In the genomic region with DNA sequence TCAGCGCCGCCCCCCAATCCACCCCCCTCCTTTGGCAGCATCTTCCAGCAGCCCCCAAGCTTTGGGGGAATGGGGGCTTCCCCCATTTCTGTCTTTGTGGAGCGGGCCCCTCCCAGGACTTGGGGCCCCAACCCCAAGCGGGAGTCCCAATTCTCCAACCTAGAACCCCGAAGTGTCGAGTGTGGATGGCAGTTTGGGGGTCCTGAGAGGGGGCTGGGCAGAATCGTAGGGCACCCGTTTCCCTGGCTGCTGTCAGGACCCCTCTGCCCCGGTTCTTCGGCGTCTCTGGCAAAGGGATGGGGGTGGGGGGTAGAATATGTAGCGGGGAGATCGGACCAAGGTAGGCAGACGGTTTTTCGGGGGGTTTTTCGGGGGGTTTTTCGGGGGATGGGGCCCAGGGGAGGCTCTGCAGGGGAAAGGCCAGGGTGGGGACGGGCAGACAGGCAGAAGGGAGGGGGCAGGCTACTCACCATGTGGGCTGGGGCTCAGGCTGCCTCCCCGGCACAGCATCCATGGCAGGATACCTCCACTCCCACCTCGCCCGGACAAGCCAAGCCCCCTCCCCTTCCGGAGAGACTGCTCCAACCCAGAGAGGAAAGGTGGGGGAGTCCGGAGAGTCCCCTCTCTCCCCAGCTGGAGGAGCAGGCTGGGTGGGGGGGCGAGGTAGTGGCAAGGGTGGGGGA, we compare ENCODE assay signal across 1 cellular context.
TF ChIP-seq lines count a peak whose summit lies in the region.

No MANE protein-coding gene starts in this region.

TF ChIP-seq in WTC11, 78 proteins besides CTCF, POLR2A, EP300 and RAD21 (continued from another document):
- TF ChIP-seq, protein P1, sequence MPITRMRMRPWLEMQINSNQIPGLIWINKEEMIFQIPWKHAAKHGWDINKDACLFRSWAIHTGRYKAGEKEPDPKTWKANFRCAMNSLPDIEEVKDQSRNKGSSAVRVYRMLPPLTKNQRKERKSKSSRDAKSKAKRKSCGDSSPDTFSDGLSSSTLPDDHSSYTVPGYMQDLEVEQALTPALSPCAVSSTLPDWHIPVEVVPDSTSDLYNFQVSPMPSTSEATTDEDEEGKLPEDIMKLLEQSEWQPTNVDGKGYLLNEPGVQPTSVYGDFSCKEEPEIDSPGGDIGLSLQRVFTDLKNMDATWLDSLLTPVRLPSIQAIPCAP (CRISPR knock-in tag; IDR thresholded peaks at IDR 0.05): no peak
- TF ChIP-seq RORB (CRISPR knock-in tag; IDR thresholded peaks at IDR 0.05): no peak
- TF ChIP-seq GTF2I (CRISPR knock-in tag; conservative IDR thresholded peaks at IDR 0.05): no peak
TF ChIP-seq in WTC11: peak in this region for 0.
